Comparison of ENCODE assay signal across 8 cellular contexts in the genomic region with DNA sequence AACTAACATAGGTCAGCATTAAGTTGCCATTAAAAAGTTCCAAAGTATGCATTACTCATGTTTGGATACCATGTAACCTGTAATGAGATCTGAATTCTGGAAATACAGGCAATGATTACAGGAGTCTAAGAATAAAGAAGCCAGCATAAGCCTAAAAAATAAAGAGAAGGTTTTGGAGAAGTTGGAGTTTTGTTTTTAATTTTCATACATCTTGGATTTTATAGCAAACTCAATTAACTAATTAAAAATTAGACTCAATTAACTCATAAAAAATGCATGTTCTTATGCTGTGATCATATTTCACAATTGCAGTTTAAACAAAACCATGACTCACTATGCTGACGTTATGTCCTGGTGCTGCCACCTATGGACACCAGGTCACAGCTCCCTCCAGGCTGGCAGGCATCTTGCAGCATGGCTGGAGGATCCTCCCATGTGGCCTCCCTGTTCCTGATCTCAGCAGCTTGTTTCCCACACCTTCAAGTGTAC.
DNase-seq lines count a peak whose midpoint lies in the region; ATAC-seq and TF ChIP-seq lines count a peak whose summit lies in the region.

No MANE protein-coding gene starts in this region.

- H3K4me1 ChIP-seq in SJSA1 (replicated peaks) (peaks cover 34% of the 10 kb centered on the region), foreskin keratinocyte (no peaks in the 10 kb centered on the region)

- no peaks in the 10 kb centered on the region for H3K27me3 ChIP-seq in SJSA1 (replicated peaks)
- H3K27me3 ChIP-seq in foreskin keratinocyte = no peaks in the 10 kb centered on the region

- H3K4me3 ChIP-seq in SJSA1 (no peak overlapping the region), skeletal muscle cell (ENCODE audit: low read depth, low read length) (no peak overlapping the region)

- peak; percentile 78 for ATAC-seq in foreskin keratinocyte
- no peak for ATAC-seq in HG03097 (IDR thresholded peaks at IDR 0.05; ENCODE audit: low FRiP score, unreplicated experiment)

- H3K36me3 ChIP-seq in SJSA1 = no peaks in the 10 kb centered on the region

- peak overlapping the region; percentile 5; the same call in 1 of the 2 replicates for H3K27ac ChIP-seq in SJSA1
- no peak overlapping the region for H3K27ac ChIP-seq in foreskin keratinocyte

- TF ChIP-seq CTCF in foreskin keratinocyte (conservative IDR thresholded peaks at IDR 0.05) = peak; percentile 52

- DNase-seq in NCI-H2196 (lab: John Stamatoyannopoulos, UW; ENCODE audit: unreplicated experiment) (peak; percentile 0), NCI-H2196 treated with DMSO at 0.1 percent for 48 hours (lab: John Stamatoyannopoulos, UW; ENCODE audit: unreplicated experiment) (no peak), HuH-7 (ENCODE audit: low spot score) (peak; percentile 51), SJSA1 (ENCODE audit: low read depth in 1 of 2, low spot score in 2 of 2) (peak; percentile 50 to 62), foreskin keratinocyte (peak in 1 of 2 donors; percentile 49), skeletal muscle cell (ENCODE audit: low read depth) (peak; percentile 60), COLO668 (lab: John Stamatoyannopoulos, UW; ENCODE audit: unreplicated experiment) (no peak)

- no peaks in the 10 kb centered on the region for H3K9me3 ChIP-seq in SJSA1 (replicated peaks)

Comparison
In these comparisons a context has a peak if more than half of its experiments do, and no peak if none do; other contexts are left out.
1. DNase-seq: peak in NCI-H2196 (single experiment), HuH-7 (single experiment), SJSA1 (2 of 2) and skeletal muscle cell (single experiment); none in NCI-H2196 treated with DMSO at 0.1 percent for 48 hours (single experiment) and COLO668 (single experiment).